Comparison of ENCODE assay signal across 26 cellular contexts in genomic region chrX:153988493-153988892, GRCh38.
"Had no signal": no experiment of that assay in that cellular context is flagged by ENCODE, and none has a peak within 500 bp of the region (broad histone marks: within the 10 kb centered on the region; RNA-seq: fewer than 3 reads in every experiment).

No MANE protein-coding gene starts in this region.

- H3K36me3 Mint-ChIP-seq: activated CD8-positive, alpha-beta memory T cell treated with anti-CD3 and anti-CD28 coated beads, Interleukin-2, amount 10 ng/mL, durations not matched to agents 7 days and 5 days; activated naive CD8-positive, alpha-beta T cell; immature natural killer cell; mesothelial cell of epicardium; naive thymus-derived CD8-positive, alpha-beta T cell; neural progenitor cell; stimulated activated naive B cell treated with anti-CD40 and anti-IgM and Interleukin-4, amounts not matched to agents 10 μg/mL and 1 μg/mL and 100 μg/mL, for 72 hours had no signal

- H3K27me3 Mint-ChIP-seq: activated CD8-positive, alpha-beta memory T cell treated with anti-CD3 and anti-CD28 coated beads, Interleukin-2, amount 10 ng/mL, durations not matched to agents 7 days and 5 days; activated naive CD8-positive, alpha-beta T cell; naive thymus-derived CD8-positive, alpha-beta T cell; progenitor cell of endocrine pancreas had no signal

- H3K9me3 Mint-ChIP-seq: immature natural killer cell had no signal

- H3K27ac ChIP-seq: colonic mucosa, dorsolateral prefrontal cortex, esophagus muscularis mucosa, hepatocyte, left lung, neural progenitor cell, testis, uterus, WERI-Rb-1 had no signal

- H3K4me3 ChIP-seq: colonic mucosa, dorsolateral prefrontal cortex, esophagus muscularis mucosa, hepatocyte, left lung, neural progenitor cell, testis, uterus had no signal

- ATAC-seq: activated CD8-positive, alpha-beta memory T cell treated with anti-CD3 and anti-CD28 coated beads, Interleukin-2, amount 10 ng/mL, durations not matched to agents 7 days and 5 days; left lung; naive thymus-derived CD8-positive, alpha-beta T cell; stimulated activated naive B cell treated with anti-CD40 and anti-IgM and Interleukin-4, amounts not matched to agents 10 μg/mL and 1 μg/mL and 100 μg/mL, for 72 hours had no signal

- H2AFZ ChIP-seq: hepatocyte, neural progenitor cell had no signal

- H3K4me3 Mint-ChIP-seq: activated CD8-positive, alpha-beta memory T cell treated with anti-CD3 and anti-CD28 coated beads, Interleukin-2, amount 10 ng/mL, durations not matched to agents 7 days and 5 days; activated naive CD8-positive, alpha-beta T cell; immature natural killer cell; mesothelial cell of epicardium; neural progenitor cell; stimulated activated naive B cell treated with anti-CD40 and anti-IgM and Interleukin-4, amounts not matched to agents 10 μg/mL and 1 μg/mL and 100 μg/mL, for 72 hours had no signal

- H3K27ac Mint-ChIP-seq: activated CD8-positive, alpha-beta memory T cell treated with anti-CD3 and anti-CD28 coated beads, Interleukin-2, amount 10 ng/mL, durations not matched to agents 7 days and 5 days; activated naive CD8-positive, alpha-beta T cell; immature natural killer cell; mesothelial cell of epicardium; neural progenitor cell; progenitor cell of endocrine pancreas had no signal

- H3K9me3 ChIP-seq: colonic mucosa, esophagus muscularis mucosa, left lung, testis, uterus had no signal

- H3K4me1 Mint-ChIP-seq: mesothelial cell of epicardium had no signal

- H3K4me2 ChIP-seq: hepatocyte, neural progenitor cell had no signal

- H3K9ac ChIP-seq: neural progenitor cell had no signal

- H3K4me1 ChIP-seq: colonic mucosa, neural progenitor cell, uterus had no signal

- DNase-seq: activated CD4-positive, CD25-positive, alpha-beta regulatory T cell treated with anti-CD3 and anti-CD28 coated beads, Interleukin-2, amount 50 U/mL, for 72 hours; activated CD8-positive, alpha-beta memory T cell treated with anti-CD3 and anti-CD28 coated beads, Interleukin-2, amount 10 ng/mL, durations not matched to agents 7 days and 5 days; activated effector memory CD4-positive, alpha-beta T cell treated with anti-CD3 and anti-CD28 coated beads, Interleukin-2, amount 50 U/mL, for 16 hours; activated T-cell treated with anti-CD3 and anti-CD28 coated beads for 4 hours; amniotic stem cell; colonic mucosa; dorsolateral prefrontal cortex; glutamatergic neuron; immature natural killer cell; left lung; naive thymus-derived CD8-positive, alpha-beta T cell; retina; stimulated activated CD4-positive, alpha-beta T cell treated with anti-CD3 and anti-CD28 coated beads, Interleukin-2, amount 100 ng/mL, for 48 hours; stimulated activated CD8-positive, alpha-beta memory T cell treated with anti-CD3 and anti-CD28 coated beads, Interleukin-4, amount 100 ng/mL, for 48 hours; stimulated activated naive B cell treated with anti-CD40 and anti-IgM and Interleukin-4, amounts not matched to agents 10 μg/mL and 1 μg/mL and 100 μg/mL, for 72 hours; T-helper 1 cell; testis; trophoblast cell; uterus; WERI-Rb-1 had no signal

- H3K36me3 ChIP-seq: colonic mucosa, esophagus muscularis mucosa, left lung, neural progenitor cell, uterus, WERI-Rb-1 had no signal

- H3K27me3 ChIP-seq: esophagus muscularis mucosa, hepatocyte, neural progenitor cell, testis, uterus had no signal

- H3K79me2 ChIP-seq: hepatocyte had no signal
